In the genomic region with DNA sequence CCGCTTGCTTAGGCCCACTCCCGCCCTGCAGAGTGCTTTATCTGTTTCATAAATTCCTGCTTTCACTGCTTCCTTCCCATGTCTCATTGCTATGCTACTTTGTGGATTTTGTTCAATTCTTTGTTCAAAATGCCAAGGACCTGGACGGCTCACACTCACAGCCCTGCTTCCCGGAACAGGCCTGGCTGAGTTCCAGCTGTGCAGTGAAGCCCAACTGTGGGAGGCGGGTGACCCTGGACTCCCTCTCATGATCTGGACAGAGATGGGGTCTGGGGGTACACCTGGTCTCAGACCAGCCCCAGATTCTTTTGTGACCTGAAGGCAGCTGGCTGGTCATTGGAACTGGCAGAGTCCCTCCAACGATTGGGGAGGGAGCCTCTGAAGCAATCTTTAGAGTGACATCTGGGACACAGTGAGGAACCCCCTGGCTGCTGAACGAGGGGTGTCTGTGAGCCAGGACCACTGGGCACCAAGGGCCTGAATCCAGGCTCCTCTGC, we compare ENCODE assay signal across 12 cellular contexts. TPM values are rescaled to one million over a fixed set of nuclear protein-coding genes. Genes with fewer than 3 reads are reported as not detected.
DNase-seq lines count a peak whose midpoint lies in the region; ATAC-seq, FAIRE-seq and TF ChIP-seq lines count a peak whose summit lies in the region.
"Not testable (repeated sequence)": the region's sequence is repeated elsewhere in the genome, so short reads cannot be mapped to it uniquely, and the experiment has no call there.
"Had no signal": no experiment of that assay in that cellular context is flagged by ENCODE, and none has a peak within 500 bp of the region (broad histone marks: within the 10 kb centered on the region; RNA-seq: fewer than 3 reads in every experiment).

No MANE protein-coding gene starts in this region.

- H3K4me3 Mint-ChIP-seq in astrocyte (ENCODE audit: unreplicated experiment); stimulated activated naive CD8-positive, alpha-beta T cell treated with anti-CD3 and anti-CD28 coated beads, Interleukin-15, amount 100 ng/mL, for 72 hours: not testable (repeated sequence)

- H3K36me3 ChIP-seq in astrocyte (ENCODE audit: insufficient read depth, low read length); HepG2 (replicated peaks in 1 of 2; ENCODE audit: control insufficient read depth in 1 of 2, insufficient read depth in 2 of 2, low read length in 2 of 2); neuronal stem cell (replicated peaks in 1 of 2; ENCODE audit: control insufficient read depth in 2 of 2, insufficient read depth in 2 of 2, low read length in 2 of 2): not testable (repeated sequence)

- not testable (repeated sequence) for H2AFZ ChIP-seq in astrocyte (ENCODE audit: low read depth, low read length); HepG2 (ENCODE audit: low read length)
- peak overlapping the region; percentile 84 for H2AFZ ChIP-seq in neuronal stem cell (ENCODE audit: low read length)

- not testable (repeated sequence) for TF ChIP-seq CTCF in astrocyte (IDR thresholded peaks at IDR 0.05; ENCODE audit: insufficient read depth, low read depth, low read length); HepG2 (CRISPR knock-in tag; IDR thresholded peaks at IDR 0.05)

- not testable (repeated sequence) for H3K4ac ChIP-seq in neuronal stem cell (ENCODE audit: low read length)

- H2BK5ac ChIP-seq in neuronal stem cell (ENCODE audit: low read length), result not testable (repeated sequence)

- H3K9me3 Mint-ChIP-seq in astrocyte (ENCODE audit: unreplicated experiment); stimulated activated naive CD8-positive, alpha-beta T cell treated with anti-CD3 and anti-CD28 coated beads, Interleukin-15, amount 100 ng/mL, for 72 hours: not testable (repeated sequence)

- H3K4me1 Mint-ChIP-seq in astrocyte (ENCODE audit: low read depth, unreplicated experiment); stimulated activated naive CD8-positive, alpha-beta T cell treated with anti-CD3 and anti-CD28 coated beads, Interleukin-15, amount 100 ng/mL, for 72 hours: not testable (repeated sequence)

- POLR2A ChIA-PET in HepG2 (lab: Yijun Ruan, JAX), result not testable (repeated sequence)

- ATAC-seq in Right ventricle myocardium superior (ENCODE audit: poor library complexity) (peak; percentile 65), HepG2 (peak; percentile 12; the same call in 2 of the 3 replicates)
- ATAC-seq in stimulated activated naive CD8-positive, alpha-beta T cell treated with anti-CD3 and anti-CD28 coated beads, Interleukin-15, amount 100 ng/mL, for 72 hours, result peak; percentile 24

- not testable (repeated sequence) for H3K79me2 ChIP-seq in astrocyte (ENCODE audit: insufficient read depth, low read length); HepG2 (ENCODE audit: insufficient read depth, low read length)

- H3K9me3 ChIP-seq in astrocyte (ENCODE audit: insufficient read depth, low read depth, low read length); HepG2 (ENCODE audit: low read length); neuronal stem cell (replicated peaks in 1 of 2; ENCODE audit: control insufficient read depth in 2 of 2, insufficient read depth in 1 of 2, low read depth in 1 of 2, low read length in 2 of 2): not testable (repeated sequence)

- H3K23ac ChIP-seq in neuronal stem cell (ENCODE audit: low read depth, low read length, poor library complexity), result not testable (repeated sequence)

- H2BK120ac ChIP-seq in neuronal stem cell (ENCODE audit: low read depth, low read length), result not testable (repeated sequence)

- H4K8ac ChIP-seq in neuronal stem cell (ENCODE audit: low read depth, low read length), result not testable (repeated sequence)

- not testable (repeated sequence) for H4K91ac ChIP-seq in neuronal stem cell (ENCODE audit: low read depth, low read length, poor library complexity)

- not testable (repeated sequence) for H3K79me1 ChIP-seq in neuronal stem cell (ENCODE audit: low read depth, low read length)

- in situ Hi-C loops in ACHN (cut with HindIII; ENCODE audit: low pct_ligation_motif_present, low pct_unique_long_range_greater_than_20kb, low sequenced_read_pairs); HepG2 (cut with HindIII; ENCODE audit: extremely low pct_ligation_motif_present, low pct_unique_long_range_greater_than_20kb): not testable (repeated sequence)

- not testable (repeated sequence) for FAIRE-seq in astrocyte (lab: Jason Lieb, UNC); HepG2 (lab: Jason Lieb, UNC)

- H3K18ac ChIP-seq in neuronal stem cell (ENCODE audit: low read length), result not testable (repeated sequence)

- CTCF ChIA-PET in HepG2 (lab: Yijun Ruan, JAX; ENCODE audit: low intra/inter-chr PET ratio, low total read pairs), result not testable (repeated sequence)

- not testable (repeated sequence) for TF ChIP-seq RAD21 in HepG2 (CRISPR knock-in tag; IDR thresholded peaks at IDR 0.05)

- not testable (repeated sequence) for H3K4me1 ChIP-seq in astrocyte (ENCODE audit: insufficient read depth, low read length); HepG2 (ENCODE audit: insufficient read depth, low read length); neuronal stem cell (ENCODE audit: control insufficient read depth in 2 of 2, insufficient read depth in 1 of 2, low read depth in 1 of 2, low read length in 2 of 2)

- not testable (repeated sequence) for H3K4me3 ChIP-seq in astrocyte (ENCODE audit: insufficient read depth, low read depth, low read length); HepG2 (replicated peaks in 1 of 3; ENCODE audit: insufficient read depth in 1 of 3, low read depth in 2 of 3, low read length in 3 of 3); neuronal stem cell (ENCODE audit: low read length in 2 of 2)

- H3K27ac ChIP-seq in astrocyte (ENCODE audit: low read depth, low read length); HepG2 (ENCODE audit: extremely low read length, insufficient read depth, low read length); neuronal stem cell (replicated peaks; ENCODE audit: low read length): not testable (repeated sequence)

- not testable (repeated sequence) for BruUV-seq in HepG2 (replicated peaks; lab: Mats Ljungman, UMichigan)

- TF ChIP-seq POLR2A in HepG2 (IDR thresholded peaks at IDR 0.05; ENCODE audit: insufficient read depth in 1 of 2, low read depth in 2 of 2, low read length in 2 of 2), result not testable (repeated sequence)

- not testable (repeated sequence) for H2BK15ac ChIP-seq in neuronal stem cell (ENCODE audit: low read length)

- not testable (repeated sequence) for H4K20me1 ChIP-seq in astrocyte (ENCODE audit: insufficient read depth, low read length); HepG2 (ENCODE audit: insufficient read depth, low read length)

- DNase-seq in ACHN (peak; percentile 44), HuH-7 (ENCODE audit: low spot score) (peak; percentile 2), astrocyte (ENCODE audit: low read depth) (peak; percentile 42), dermis microvascular lymphatic vessel endothelial cell (ENCODE audit: low read depth in 2 of 2) (peak; percentile 18 to 44), Right ventricle myocardium superior (peak; percentile 38)
- not testable (repeated sequence) for DNase-seq in HepG2 (ENCODE audit: low spot score); neuronal stem cell (ENCODE audit: low spot score)
- DNase-seq in stimulated activated naive CD8-positive, alpha-beta T cell treated with anti-CD3 and anti-CD28 coated beads, Interleukin-15, amount 100 ng/mL, for 72 hours, result peak in 1 of 2 donors; percentile 8

- H2AK5ac ChIP-seq in neuronal stem cell (ENCODE audit: low read depth, low read length), result not testable (repeated sequence)

- not testable (repeated sequence) for H3K9ac ChIP-seq in astrocyte (ENCODE audit: low read length); HepG2 (ENCODE audit: insufficient read depth, low read depth, low read length); neuronal stem cell (ENCODE audit: low read depth, low read length, poor library complexity)

- H3K4me2 ChIP-seq in astrocyte (ENCODE audit: low read length); HepG2 (ENCODE audit: low read depth, low read length); neuronal stem cell (ENCODE audit: insufficient read depth, low read length, poor library complexity, severe bottlenecking): not testable (repeated sequence)

- intact Hi-C loops in Right ventricle myocardium superior (cut with DNase I); HepG2 (cut with micrococcal nuclease; ENCODE audit: unreplicated experiment): not testable (repeated sequence)

- H3K27me3 Mint-ChIP-seq in astrocyte (ENCODE audit: low read depth, unreplicated experiment); stimulated activated naive CD8-positive, alpha-beta T cell treated with anti-CD3 and anti-CD28 coated beads, Interleukin-15, amount 100 ng/mL, for 72 hours: not testable (repeated sequence)

- 4% methylated on average over 5 of the region's 7 CpGs for WGBS in HepG2 (ENCODE audit: low lambda C conversion rate)
- WGBS in neuronal stem cell (ENCODE audit: extremely low coverage in 2 of 2, insufficient read length in 2 of 2, insufficient replicate concordance in 1 of 2), 2 donors, result no CpG with 5 or more reads among the region's 7 CpGs

- not testable (repeated sequence) for H3K27ac Mint-ChIP-seq in astrocyte (ENCODE audit: unreplicated experiment); stimulated activated naive CD8-positive, alpha-beta T cell treated with anti-CD3 and anti-CD28 coated beads, Interleukin-15, amount 100 ng/mL, for 72 hours

- TF ChIP-seq EP300 in HepG2 (IDR thresholded peaks at IDR 0.05; ENCODE audit: low read depth in 2 of 2, low read length in 2 of 2); HepG2 (CRISPR knock-in tag; IDR thresholded peaks at IDR 0.05; ENCODE audit: borderline replicate concordance): not testable (repeated sequence)

- not testable (repeated sequence) for H3K14ac ChIP-seq in neuronal stem cell (ENCODE audit: low read length)

- H3K36me3 Mint-ChIP-seq in astrocyte (ENCODE audit: low read depth, unreplicated experiment), result not testable (repeated sequence)

- not testable (repeated sequence) for H2BK12ac ChIP-seq in neuronal stem cell (ENCODE audit: low read length)

- not testable (repeated sequence) for H3K27me3 ChIP-seq in astrocyte (ENCODE audit: insufficient read depth, low read length); HepG2 (ENCODE audit: control insufficient read depth in 1 of 2, insufficient read depth in 2 of 2, low read length in 2 of 2); neuronal stem cell (ENCODE audit: control insufficient read depth in 3 of 3, insufficient read depth in 3 of 3, low read depth in 1 of 3, low read length in 3 of 3)

RNA-seq across cellular contexts. Expression of a gene that starts 20.5 kb away (rescaled TPM):
- 3.4 and 3.6 TPM in 2 replicates for total RNA-seq in astrocyte
- 0.13 TPM in 1 of 2 replicates, not detected in the other for total RNA-seq in dermis microvascular lymphatic vessel endothelial cell
- not detected for total RNA-seq in Right ventricle myocardium superior
- total RNA-seq in HepG2 (2016; rRNA removed; fragmentation: Illumina TruSeq; extraction: Trizol), result 0.70 and 2.7 TPM in 2 replicates
- 0.18 and 0.40 TPM in 2 replicates for total RNA-seq in HepG2 (2016; cell fraction: cytosol; rRNA removed; fragmentation: Illumina TruSeq; extraction: Trizol; ENCODE audit: low read depth)
- 0.28 and 2.7 TPM in 2 replicates for total RNA-seq in HepG2 (2016; cell fraction: insoluble cytoplasmic fraction; rRNA removed; fragmentation: Illumina TruSeq; extraction: Trizol)
- 0.52 and 0.99 TPM in 2 replicates for total RNA-seq in HepG2 (2016; cell fraction: membrane; rRNA removed; fragmentation: Illumina TruSeq; extraction: Trizol)
- total RNA-seq in HepG2 (2016; cell fraction: nucleus; rRNA removed; fragmentation: Illumina TruSeq; extraction: Trizol), result 4.2 and 4.8 TPM in 2 replicates
- polyA plus RNA-seq in HepG2 (2011; rRNA removed), result 12.8 and 13.5 TPM in 2 replicates
- polyA plus RNA-seq in HepG2 (2011; cell fraction: cytosol; rRNA removed), result 1.2 and 1.3 TPM in 2 replicates
- 84.2 and 96.7 TPM in 2 replicates for polyA plus RNA-seq in HepG2 (2011; cell fraction: nucleus; rRNA removed)
- polyA plus RNA-seq in HepG2 (2012), result 3.8 and 5.6 TPM in 2 replicates
- polyA plus RNA-seq in HepG2 (2016; cell fraction: cytosol; fragmentation: Illumina TruSeq; extraction: Trizol; ENCODE audit: low read depth), result 0.49 and 0.72 TPM in 2 replicates
- 0.74 and 0.83 TPM in 2 replicates for polyA plus RNA-seq in HepG2 (2016; cell fraction: insoluble cytoplasmic fraction; fragmentation: Illumina TruSeq; extraction: Trizol; ENCODE audit: low read depth)
- 0.57 and 0.63 TPM in 2 replicates for polyA plus RNA-seq in HepG2 (2016; cell fraction: membrane; fragmentation: Illumina TruSeq; extraction: Trizol; ENCODE audit: low read depth)
- polyA plus RNA-seq in HepG2 (2016; cell fraction: nucleus; fragmentation: Illumina TruSeq; extraction: Trizol; ENCODE audit: insufficient read depth, low read depth), result 23.5 and 26.3 TPM in 2 replicates
- polyA minus RNA-seq in HepG2 (2011; rRNA and poly(A)+ RNA removed; ENCODE audit: low replicate concordance), result 1.0 and 2.1 TPM in 2 replicates
- not detected in 2 replicates for polyA minus RNA-seq in HepG2 (2011; cell fraction: cytosol; rRNA and poly(A)+ RNA removed)
- 4.7 and 5.5 TPM in 2 replicates for polyA minus RNA-seq in HepG2 (2011; cell fraction: nucleus; rRNA and poly(A)+ RNA removed)
- 0.26 TPM for polyA plus RNA-seq in neuronal stem cell (2013, experiment 1 of 2)
- polyA plus RNA-seq in neuronal stem cell (2013, experiment 2 of 2), result 0.19 TPM
- total RNA-seq: activated naive CD8-positive, alpha-beta T cell treated with anti-CD3 and anti-CD28 coated beads for 36 hours; left ventricle myocardium inferior; occipital lobe had no signal

RNA-seq across cellular contexts. Expression of a gene that starts 24.7 kb away (rescaled TPM):
- total RNA-seq in astrocyte (4.2 and 4.9 TPM in 2 replicates), dermis microvascular lymphatic vessel endothelial cell (0.13 TPM in 1 of 2 replicates, not detected in the other), Right ventricle myocardium superior (0.32 TPM), HepG2 (2016; rRNA removed; fragmentation: Illumina TruSeq; extraction: Trizol) (0.31 TPM in 1 of 2 replicates, not detected in the other)
- total RNA-seq in HepG2 (2016; cell fraction: cytosol; rRNA removed; fragmentation: Illumina TruSeq; extraction: Trizol; ENCODE audit: low read depth), result not detected in 2 replicates
- total RNA-seq in HepG2 (2016; cell fraction: insoluble cytoplasmic fraction; rRNA removed; fragmentation: Illumina TruSeq; extraction: Trizol), result not detected in 2 replicates
- total RNA-seq in HepG2 (2016; cell fraction: membrane; rRNA removed; fragmentation: Illumina TruSeq; extraction: Trizol), result not detected in 2 replicates
- total RNA-seq in HepG2 (2016; cell fraction: nucleus; rRNA removed; fragmentation: Illumina TruSeq; extraction: Trizol), result not detected in 2 replicates
- polyA plus RNA-seq in HepG2 (2011; rRNA removed), result 0.54 and 1.1 TPM in 2 replicates
- 0.15 and 0.23 TPM in 2 replicates for polyA plus RNA-seq in HepG2 (2011; cell fraction: cytosol; rRNA removed)
- polyA plus RNA-seq in HepG2 (2011; cell fraction: nucleus; rRNA removed), result 4.7 and 5.2 TPM in 2 replicates
- 0.76 and 1.5 TPM in 2 replicates for polyA plus RNA-seq in HepG2 (2012)
- polyA plus RNA-seq in HepG2 (2016; cell fraction: cytosol; fragmentation: Illumina TruSeq; extraction: Trizol; ENCODE audit: low read depth), result not detected in 2 replicates
- 0.15 TPM in 1 of 2 replicates, not detected in the other for polyA plus RNA-seq in HepG2 (2016; cell fraction: insoluble cytoplasmic fraction; fragmentation: Illumina TruSeq; extraction: Trizol; ENCODE audit: low read depth)
- polyA plus RNA-seq in HepG2 (2016; cell fraction: membrane; fragmentation: Illumina TruSeq; extraction: Trizol; ENCODE audit: low read depth), result 0.09 TPM in 1 of 2 replicates, not detected in the other
- polyA plus RNA-seq in HepG2 (2016; cell fraction: nucleus; fragmentation: Illumina TruSeq; extraction: Trizol; ENCODE audit: insufficient read depth, low read depth), result 2.0 TPM in 1 of 2 replicates, not detected in the other
- 0.66 and 1.0 TPM in 2 replicates for polyA minus RNA-seq in HepG2 (2011; rRNA and poly(A)+ RNA removed; ENCODE audit: low replicate concordance)
- not detected in 2 replicates for polyA minus RNA-seq in HepG2 (2011; cell fraction: cytosol; rRNA and poly(A)+ RNA removed)
- 0.64 and 1.6 TPM in 2 replicates for polyA minus RNA-seq in HepG2 (2011; cell fraction: nucleus; rRNA and poly(A)+ RNA removed)
- polyA plus RNA-seq in neuronal stem cell (2013, experiment 1 of 2), result 3.9 TPM
- polyA plus RNA-seq in neuronal stem cell (2013, experiment 2 of 2), result 4.1 TPM
- total RNA-seq: H1 had no signal

Comparison
In these comparisons a context has a peak if more than half of its experiments do, and no peak if none do; other contexts are left out.
1. ATAC-seq: peak in every context shown above with its lines; median percentile 65 in Right ventricle myocardium superior; 24 in stimulated activated naive CD8-positive, alpha-beta T cell treated with anti-CD3 and anti-CD28 coated beads, Interleukin-15, amount 100 ng/mL, for 72 hours; 12 in HepG2.